Comparison of ENCODE assay signal across 7 cellular contexts in the genomic region with DNA sequence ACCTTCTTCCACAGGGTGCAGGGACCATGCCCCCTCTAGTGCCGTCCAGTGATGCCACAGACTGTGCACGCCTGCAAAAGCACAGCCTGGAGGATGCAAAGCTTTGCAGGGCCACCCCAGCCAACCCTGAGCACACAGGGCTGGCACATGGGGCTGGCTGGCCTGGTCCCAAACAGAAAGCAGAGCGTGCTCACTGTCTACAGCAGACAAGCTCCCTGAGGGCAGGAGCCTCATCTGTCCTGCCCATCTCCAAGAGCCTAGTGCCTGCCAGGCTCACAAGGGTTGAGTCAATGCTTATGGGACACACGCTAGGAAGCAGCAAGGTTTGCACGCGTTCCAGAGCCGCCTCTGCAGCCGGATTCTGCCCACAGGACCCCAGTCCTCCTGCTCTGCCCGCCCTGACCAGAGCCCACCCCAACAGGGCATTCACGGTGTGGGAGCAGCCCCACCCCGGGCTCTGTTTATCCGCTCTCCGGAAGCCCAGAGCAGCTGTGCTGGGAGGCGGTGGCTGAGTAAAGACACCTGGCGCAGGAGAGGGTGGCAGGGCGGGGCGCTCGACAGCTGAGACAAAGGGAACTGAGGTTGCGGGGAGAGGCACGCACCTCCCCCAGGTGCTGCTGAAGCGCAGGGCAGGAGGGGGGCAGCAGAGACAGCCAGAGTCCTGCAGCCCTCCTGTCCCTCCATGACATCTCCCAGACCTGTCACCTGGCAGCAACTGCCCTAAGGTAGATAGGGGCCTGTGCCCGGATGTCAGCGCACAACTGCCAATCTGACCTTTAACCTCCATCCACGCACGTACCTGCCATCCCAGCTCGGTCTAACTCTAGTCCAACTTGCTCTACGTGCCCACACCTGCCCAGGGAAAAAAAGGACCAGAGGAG. TPM values are rescaled to one million over a fixed set of nuclear protein-coding genes. Genes with fewer than 3 reads are reported as not detected.
A peak's percentile ranks its signal among the peaks of the same experiment; 100 is the strongest.
DNase-seq lines count a peak whose midpoint lies in the region; ATAC-seq, FAIRE-seq and TF ChIP-seq lines count a peak whose summit lies in the region.

No MANE protein-coding gene starts in this region.

- no peaks in the 10 kb centered on the region for H3K36me3 ChIP-seq in small intestine (ENCODE audit: control insufficient read depth in 2 of 2, insufficient read depth in 2 of 2, low read length in 2 of 2)
- peaks cover 19% of the 10 kb centered on the region for H3K36me3 ChIP-seq in WERI-Rb-1

- no peak for FAIRE-seq in small intestine (lab: Jason Lieb, UNC)

- H3K4me1 ChIP-seq in small intestine (ENCODE audit: control insufficient read depth in 2 of 2, insufficient read depth in 1 of 2, low read depth in 1 of 2, low read length in 1 of 2): peaks cover 0 to 9% of the 10 kb centered on the region in 2 donors

- H3K9me3 ChIP-seq in small intestine (ENCODE audit: control insufficient read depth, low read depth) (no peaks in the 10 kb centered on the region), WERI-Rb-1 (ENCODE audit: severe bottlenecking) (no peaks in the 10 kb centered on the region)

- H3K27me3 ChIP-seq in small intestine (ENCODE audit: control insufficient read depth in 2 of 2, insufficient read depth in 2 of 2, low read length in 2 of 2) (peaks cover 0 to 3% of the 10 kb centered on the region in 2 donors), WERI-Rb-1 (ENCODE audit: insufficient read depth, low read depth, severe bottlenecking) (no peaks in the 10 kb centered on the region)

- DNase-seq in NCI-H526 treated with DMSO at 0.1 percent for 48 hours (lab: John Stamatoyannopoulos, UW) (peak; percentile 62), small intestine (peak; percentile 68), WERI-Rb-1 (no peak), NK-92 (lab: John Stamatoyannopoulos, UW; ENCODE audit: unreplicated experiment) (no peak), globus pallidus (ENCODE audit: low spot score) (no peak)
- DNase-seq in effector memory CD8-positive, alpha-beta T cell: no peak

- ATAC-seq in HG02973 (IDR thresholded peaks at IDR 0.05; ENCODE audit: unreplicated experiment): peak; percentile 14
- ATAC-seq in effector memory CD8-positive, alpha-beta T cell (replicated peaks): peak; percentile 4

- peak overlapping the region in 1 of 2 donors; percentile 86 for H3K27ac ChIP-seq in small intestine (ENCODE audit: low read depth in 1 of 2, low read length in 1 of 2)
- no peak overlapping the region for H3K27ac ChIP-seq in WERI-Rb-1

- H3K4me3 Mint-ChIP-seq in effector memory CD8-positive, alpha-beta T cell: peak overlapping the region; percentile 85 to 86

- TF ChIP-seq CTCF in WERI-Rb-1 (IDR thresholded peaks at IDR 0.05; ENCODE audit: low read depth, low read length): no peak

- peak overlapping the region in 1 of 2 donors; percentile 43 for H3K4me3 ChIP-seq in small intestine (ENCODE audit: low read depth in 1 of 2, low read length in 2 of 2)
- H3K4me3 ChIP-seq in WERI-Rb-1 (ENCODE audit: low read depth, low read length): no peak overlapping the region

- peaks cover 16% of the 10 kb centered on the region for H3K36me3 Mint-ChIP-seq in effector memory CD8-positive, alpha-beta T cell (ENCODE audit: insufficient read depth)

- peaks cover 22 to 24% of the 10 kb centered on the region in 2 donors for H3K4me1 Mint-ChIP-seq in effector memory CD8-positive, alpha-beta T cell (ENCODE audit: low read depth in 2 of 2)

- H3K9me3 Mint-ChIP-seq in effector memory CD8-positive, alpha-beta T cell: no peaks in the 10 kb centered on the region

- WGBS in small intestine, 3 donors: 17 to 37% (median 23%) methylated on average over 21 to 27 of the region's 27 CpGs

- peak overlapping the region in 1 of 2 donors; percentile 13 for H3K27ac Mint-ChIP-seq in effector memory CD8-positive, alpha-beta T cell

- peaks cover 20 to 37% of the 10 kb centered on the region in 2 donors for H3K27me3 Mint-ChIP-seq in effector memory CD8-positive, alpha-beta T cell

RNA-seq across cellular contexts. Expression of a gene that starts 4.3 kb away (rescaled TPM):
- polyA plus RNA-seq in small intestine: 1 to 10 TPM in 2 of 3 donors, not detected in 1; 2.4 to 5.7 TPM

RNA-seq across cellular contexts. Expression of a gene that starts 17.0 kb away (rescaled TPM):
- 10 to 100 TPM in 1 of 3 donors, under 1 TPM in 2; 0.45 to 14.7 (median 0.54) TPM for polyA plus RNA-seq in small intestine

RNA-seq across cellular contexts. Expression of a gene that starts 50.5 kb away (rescaled TPM):
- 1 to 10 TPM in 1 of 3 donors, under 1 TPM in 2; 0.22 to 1.6 (median 0.52) TPM for polyA plus RNA-seq in small intestine

RNA-seq across cellular contexts. Expression of a gene that starts 54.4 kb away (rescaled TPM):
- polyA plus RNA-seq in small intestine: 10 to 100 TPM; 15.4 to 29.9 (median 15.7) TPM

Comparison
In these comparisons a context has a peak if more than half of its experiments do, and no peak if none do; other contexts are left out.
1. DNase-seq: peak in NCI-H526 treated with DMSO at 0.1 percent for 48 hours (single experiment) and small intestine (single experiment); none in effector memory CD8-positive, alpha-beta T cell (0 of 3), WERI-Rb-1 (single experiment), NK-92 (single experiment) and globus pallidus (single experiment).